37 cellular contexts compared by ENCODE assay signal in the genomic region with DNA sequence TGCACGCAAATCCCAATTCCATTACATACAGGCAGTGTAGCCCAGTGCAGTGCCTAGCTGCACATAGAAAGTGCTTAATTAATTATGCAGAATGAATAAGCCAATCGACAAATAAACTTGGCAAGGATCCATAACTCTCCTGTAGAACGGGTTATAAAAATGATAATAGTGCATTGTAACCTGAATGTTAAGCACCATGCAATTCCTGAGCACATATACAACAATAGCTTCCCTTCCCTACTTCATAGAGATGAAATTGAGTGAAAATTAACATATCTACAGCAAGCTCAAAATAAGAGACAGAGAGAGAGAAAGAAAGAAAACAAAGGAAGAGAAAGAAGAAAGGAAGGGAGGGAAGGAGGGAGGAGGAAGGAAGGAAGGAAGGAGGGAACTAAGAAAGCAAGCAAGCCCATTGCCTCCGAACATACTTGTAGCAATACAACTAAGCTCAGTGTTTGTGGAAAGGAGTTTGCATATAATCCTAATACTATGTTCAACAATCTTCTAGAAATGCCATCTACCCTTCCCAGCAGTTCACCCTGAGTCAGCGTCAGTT.
"Had no signal": no experiment of that assay in that cellular context is flagged by ENCODE, and none has a peak within 500 bp of the region (broad histone marks: within the 10 kb centered on the region; RNA-seq: fewer than 3 reads in every experiment).

No MANE protein-coding gene starts in this region.

- ATAC-seq: activated CD8-positive, alpha-beta T cell treated with anti-CD3 and anti-CD28 coated beads, Interleukin-2, amount 10 ng/mL, durations not matched to agents 7 days and 5 days; Right ventricle myocardium inferior; SK-N-SH treated with all-trans-retinoic acid at 6 μM for 48 hours had no signal

- H3K36me3 Mint-ChIP-seq: activated naive CD4-positive, alpha-beta T cell treated with anti-CD3 and anti-CD28 coated beads, Interleukin-2, amount 50 U/mL, for 24 hours; activated naive CD8-positive, alpha-beta T cell treated with anti-CD3 and anti-CD28 coated beads, Interleukin-2, amount 10 ng/mL, durations not matched to agents 7 days and 5 days had no signal

- H3K9me3 Mint-ChIP-seq: activated naive CD4-positive, alpha-beta T cell treated with anti-CD3 and anti-CD28 coated beads, Interleukin-2, amount 50 U/mL, for 24 hours had no signal

- H3K9me3 ChIP-seq: ascending aorta, MG63 had no signal

- H3K36me3 ChIP-seq: ascending aorta, cardiac muscle cell, MG63, WERI-Rb-1 had no signal

- H3K27me3 ChIP-seq: ascending aorta, cardiac muscle cell, MG63 had no signal

- H3K4me1 ChIP-seq: ascending aorta had no signal

- H3K27ac ChIP-seq: ascending aorta, cardiac muscle cell, PC-9, RWPE1, WERI-Rb-1 had no signal

- H3K4me1 Mint-ChIP-seq: activated CD4-positive, alpha-beta T cell treated with anti-CD3 and anti-CD28 coated beads, Interleukin-2, amount 10 ng/mL, durations not matched to agents 24 days and 14 days; activated naive CD4-positive, alpha-beta T cell treated with anti-CD3 and anti-CD28 coated beads, Interleukin-2, amount 50 U/mL, for 24 hours; activated naive CD8-positive, alpha-beta T cell treated with anti-CD3 and anti-CD28 coated beads, Interleukin-2, amount 10 ng/mL, durations not matched to agents 7 days and 5 days; central memory CD8-positive, alpha-beta T cell had no signal

- H3K4me3 ChIP-seq: ascending aorta, cardiac muscle cell, MG63, PC-9 had no signal

- H3K27me3 Mint-ChIP-seq: activated CD4-positive, alpha-beta T cell treated with anti-CD3 and anti-CD28 coated beads, Interleukin-2, amount 10 ng/mL, durations not matched to agents 24 days and 14 days; activated naive CD4-positive, alpha-beta T cell treated with anti-CD3 and anti-CD28 coated beads, Interleukin-2, amount 50 U/mL, for 24 hours; activated naive CD8-positive, alpha-beta T cell treated with anti-CD3 and anti-CD28 coated beads, Interleukin-2, amount 10 ng/mL, durations not matched to agents 7 days and 5 days; activated T-cell treated with anti-CD3 and anti-CD28 coated beads, Interleukin-2, amount 50 U/mL, for 24 hours; central memory CD8-positive, alpha-beta T cell had no signal

- H3K4me3 Mint-ChIP-seq: activated CD4-positive, alpha-beta T cell treated with anti-CD3 and anti-CD28 coated beads, Interleukin-2, amount 10 ng/mL, durations not matched to agents 24 days and 14 days; activated CD8-positive, alpha-beta T cell treated with anti-CD3 and anti-CD28 coated beads, Interleukin-2, amount 10 ng/mL, durations not matched to agents 7 days and 5 days; activated naive CD4-positive, alpha-beta T cell treated with anti-CD3 and anti-CD28 coated beads, Interleukin-2, amount 50 U/mL, for 24 hours; activated naive CD8-positive, alpha-beta T cell treated with anti-CD3 and anti-CD28 coated beads, Interleukin-2, amount 10 ng/mL, durations not matched to agents 7 days and 5 days; activated T-cell treated with anti-CD3 and anti-CD28 coated beads, Interleukin-2, amount 50 U/mL, for 24 hours; central memory CD8-positive, alpha-beta T cell had no signal

- H3K27ac Mint-ChIP-seq: activated CD4-positive, alpha-beta T cell treated with anti-CD3 and anti-CD28 coated beads, Interleukin-2, amount 10 ng/mL, durations not matched to agents 24 days and 14 days; activated CD8-positive, alpha-beta T cell treated with anti-CD3 and anti-CD28 coated beads, Interleukin-2, amount 10 ng/mL, durations not matched to agents 7 days and 5 days; activated naive CD4-positive, alpha-beta T cell treated with anti-CD3 and anti-CD28 coated beads, Interleukin-2, amount 50 U/mL, for 24 hours; activated naive CD8-positive, alpha-beta T cell treated with anti-CD3 and anti-CD28 coated beads, Interleukin-2, amount 10 ng/mL, durations not matched to agents 7 days and 5 days; activated T-cell treated with anti-CD3 and anti-CD28 coated beads, Interleukin-2, amount 50 U/mL, for 24 hours; activated T-helper 2 cell treated with anti-CD3 and anti-CD28 coated beads, Interferon-gamma antibody, Interleukin-2, Interleukin-4, amounts not matched to agents 10 μg/mL and 5 μg/mL and 100 μg/mL, durations not matched to agents 14 hours and 24 hours and 36 hours had no signal

- DNase-seq: activated CD4-positive, alpha-beta T cell treated with anti-CD3 and anti-CD28 coated beads, Interleukin-2, amount 10 ng/mL, durations not matched to agents 24 days and 14 days; activated CD4-positive, alpha-beta T cell treated with anti-CD3 and anti-CD28 coated beads, Interleukin-2, amount 50 U/mL, for 4 hours; activated CD8-positive, alpha-beta T cell treated with anti-CD3 and anti-CD28 coated beads, Interleukin-2, amount 10 ng/mL, durations not matched to agents 7 days and 5 days; activated gamma-delta T cell; activated naive CD4-positive, alpha-beta T cell treated with Interleukin-2 at 50 U/mL for 16 hours; activated naive CD8-positive, alpha-beta T cell treated with anti-CD3 and anti-CD28 coated beads, Interleukin-2, amount 10 ng/mL, durations not matched to agents 7 days and 5 days; activated T-cell treated with anti-CD3 and anti-CD28 coated beads, Interleukin-2, amount 50 U/mL, for 24 hours; amygdala; Kasumi-1; MG63; NCI-H1048; NCI-H1417; NCI-H146; NCI-H187; NCI-H2029 treated with DMSO at 0.1 percent for 48 hours; NCI-H2107; NCI-H226; NCI-H446 treated with DMSO at 0.1 percent for 48 hours; NCI-H524; NCI-H69; NCI-H82; NK-92 treated with Interleukin-12 subunit alpha and Interleukin-12 subunit beta, amount 100 ng/mL, for 24 hours; PC-9; SIG-M5; SW 1271; T-helper 1 cell; T-helper 2 cell; T-helper 9 cell; WERI-Rb-1 had no signal
